In the genomic region with DNA sequence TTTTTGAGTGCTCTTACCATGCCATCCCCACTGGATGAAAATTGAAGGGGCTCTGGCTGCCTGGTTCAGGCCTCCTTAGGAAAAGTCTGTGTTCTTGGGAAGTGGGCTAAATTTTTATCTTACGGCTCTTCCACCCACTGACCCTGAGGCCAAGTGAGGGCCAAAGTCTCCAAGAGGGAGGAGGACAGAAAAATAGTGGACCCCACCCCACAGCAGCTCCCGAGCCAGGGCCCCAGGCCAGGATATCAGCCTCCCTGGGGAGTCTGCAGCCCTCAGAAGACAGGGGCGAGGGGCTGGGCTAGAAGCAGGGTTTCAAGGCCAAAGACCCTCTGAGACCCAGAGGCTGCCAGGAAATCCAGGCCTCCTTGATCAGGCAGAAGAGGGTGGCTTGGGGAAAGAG, we compare ENCODE assay signal across 13 cellular contexts.
DNase-seq lines count a peak whose midpoint lies in the region; ATAC-seq and TF ChIP-seq lines count a peak whose summit lies in the region.
"Had no signal": no experiment of that assay in that cellular context is flagged by ENCODE, and none has a peak within 500 bp of the region (broad histone marks: within the 10 kb centered on the region; RNA-seq: fewer than 3 reads in every experiment).

No MANE protein-coding gene starts in this region.

- no peak for TF ChIP-seq CTCF in cardiac muscle cell (IDR thresholded peaks at IDR 0.05; ENCODE audit: low read depth, low read length)
- no peak for TF ChIP-seq CTCF in Calu3 (IDR thresholded peaks at IDR 0.05; ENCODE audit: unreplicated experiment)

- no TSS peak for BruUV-seq in Calu3 (replicated peaks; lab: Mats Ljungman, UMichigan)

- no peak overlapping the region for H3K4me3 ChIP-seq in cardiac muscle cell
- no peak overlapping the region for H3K4me3 ChIP-seq in iPS-15b (ENCODE audit: low read depth, low read length)
- H3K4me3 ChIP-seq: MG63 had no signal

- no peaks in the 10 kb centered on the region for H3K36me3 ChIP-seq in cardiac muscle cell
- H3K36me3 ChIP-seq in iPS-15b (ENCODE audit: control insufficient read depth, insufficient read depth, low read length), result no peaks in the 10 kb centered on the region
- H3K36me3 ChIP-seq: MG63 had no signal

- H3K4me1 Mint-ChIP-seq in Calu3 (ENCODE audit: low read depth, unreplicated experiment), result no peaks in the 10 kb centered on the region
- H3K4me1 Mint-ChIP-seq: activated naive CD8-positive, alpha-beta T cell treated with anti-CD3 and anti-CD28 coated beads for 36 hours had no signal

- no peaks in the 10 kb centered on the region for H3K9me3 Mint-ChIP-seq in Calu3 (ENCODE audit: low read depth, unreplicated experiment)
- H3K9me3 Mint-ChIP-seq: activated naive CD8-positive, alpha-beta T cell treated with anti-CD3 and anti-CD28 coated beads for 36 hours had no signal

- H3K27ac ChIP-seq in cardiac muscle cell, result peak overlapping the region; percentile 90

- no peaks in the 10 kb centered on the region for H3K27me3 ChIP-seq in cardiac muscle cell
- H3K27me3 ChIP-seq in iPS-15b (ENCODE audit: control insufficient read depth, insufficient read depth, low read length), result no peaks in the 10 kb centered on the region
- H3K27me3 ChIP-seq: MG63 had no signal

- CTCF ChIA-PET in Calu3 (lab: Charles Lee), result interaction anchor here (0.6 kb wide), 1 partner anchor 53 kb away, joined by 3 read pairs; no protein-coding TSS in a partner anchor

- H3K9me3 ChIP-seq in cardiac muscle cell (ENCODE audit: low read depth) (no peaks in the 10 kb centered on the region), iPS-15b (ENCODE audit: control insufficient read depth, insufficient read depth, low read length) (no peaks in the 10 kb centered on the region)
- H3K9me3 ChIP-seq: MG63 had no signal

- peaks cover 96% of the 10 kb centered on the region for H3K27me3 Mint-ChIP-seq in Calu3 (ENCODE audit: unreplicated experiment)

- no peak for DNase-seq in cardiac muscle cell (ENCODE audit: low read depth in 1 of 2, low spot score in 1 of 2)
- DNase-seq in cardiac septum (ENCODE audit: low spot score), result no peak
- peak; percentile 48 for DNase-seq in retina
- DNase-seq in A172 (ENCODE audit: low spot score), result no peak
- no peak for DNase-seq in activated CD4-positive, alpha-beta T cell treated with anti-CD3 and anti-CD28 coated beads, Interleukin-2, amount 50 U/mL, for 48 hours
- no peak for DNase-seq in Calu3
- DNase-seq: activated CD4-positive, CD25-positive, alpha-beta regulatory T cell treated with anti-CD3 and anti-CD28 coated beads, Interleukin-2, amount 50 U/mL, for 72 hours; activated naive CD8-positive, alpha-beta T cell treated with anti-CD3 and anti-CD28 coated beads for 36 hours; stimulated activated naive CD8-positive, alpha-beta T cell treated with anti-CD3 and anti-CD28 coated beads, Interleukin-15, Interleukin-2, amounts not matched to agents 100 U/mL and 50 U/mL, for 24 hours had no signal

- intact Hi-C loops in cardiac septum (cut with DNase I), result loop anchor here (5.0 kb wide), 1 partner anchor 158 kb away; the partner anchor contains the start of gene ZNF423
- intact Hi-C loops in Calu3 (cut with micrococcal nuclease; ENCODE audit: unreplicated experiment), result no loop called here

- no peak overlapping the region for H3K27ac Mint-ChIP-seq in Calu3 (ENCODE audit: unreplicated experiment)
- H3K27ac Mint-ChIP-seq: activated naive CD8-positive, alpha-beta T cell treated with anti-CD3 and anti-CD28 coated beads for 36 hours had no signal

- peaks cover 75% of the 10 kb centered on the region for H3K4me1 ChIP-seq in cardiac muscle cell (ENCODE audit: low read depth)
- H3K4me1 ChIP-seq in iPS-15b (ENCODE audit: control insufficient read depth, insufficient read depth, low read length), result peaks cover 65% of the 10 kb centered on the region

- H3K36me3 Mint-ChIP-seq in Calu3 (ENCODE audit: insufficient read depth, unreplicated experiment), result no peaks in the 10 kb centered on the region
- H3K36me3 Mint-ChIP-seq: activated naive CD8-positive, alpha-beta T cell treated with anti-CD3 and anti-CD28 coated beads for 36 hours had no signal

- H3K9ac ChIP-seq in iPS-15b (ENCODE audit: low read depth, low read length), result peak overlapping the region; percentile 47

- no peak for ATAC-seq in GM19455 (IDR thresholded peaks at IDR 0.05; ENCODE audit: unreplicated experiment)
- ATAC-seq: esophagus mucosa; stimulated activated naive CD8-positive, alpha-beta T cell treated with anti-CD3 and anti-CD28 coated beads, Interleukin-15, Interleukin-2, amounts not matched to agents 100 U/mL and 50 U/mL, for 24 hours had no signal

- H3K4me3 Mint-ChIP-seq in Calu3 (ENCODE audit: low read depth, unreplicated experiment), result no peak overlapping the region
- H3K4me3 Mint-ChIP-seq: activated naive CD8-positive, alpha-beta T cell treated with anti-CD3 and anti-CD28 coated beads for 36 hours had no signal
